9 cellular contexts compared by ENCODE assay signal in genomic region chr1:218171302-218171893, GRCh38.
DNase-seq lines count a peak whose midpoint lies in the region; ATAC-seq and TF ChIP-seq lines count a peak whose summit lies in the region.
"Had no signal": no experiment of that assay in that cellular context is flagged by ENCODE, and none has a peak within 500 bp of the region (broad histone marks: within the 10 kb centered on the region; RNA-seq: fewer than 3 reads in every experiment).

No MANE protein-coding gene starts in this region.

- peak overlapping the region; percentile 10 for H3K4me2 ChIP-seq in skeletal muscle satellite cell (ENCODE audit: low read length)
- H3K4me2 ChIP-seq: BLaER1 treated with 17β-estradiol and CSF1 and Interleukin-3, amounts not matched to agents 10 nM and 100 nM had no signal

- TF ChIP-seq CTCF in Peyer's patch (IDR thresholded peaks at IDR 0.05) (peak in 5 of 6 experiments; percentile 33 to 66 (median 63)), fibroblast of mammary gland (conservative IDR thresholded peaks at IDR 0.05; ENCODE audit: control insufficient read depth, insufficient read depth, low read depth, low read length) (peak; percentile 79)

- no peak overlapping the region for H3K27ac ChIP-seq in Peyer's patch
- H3K27ac ChIP-seq: BLaER1 treated with 17β-estradiol and CSF1 and Interleukin-3, amounts not matched to agents 10 nM and 100 nM had no signal

- H3K9ac ChIP-seq in skeletal muscle satellite cell (ENCODE audit: low read depth, low read length): no peak overlapping the region
- H3K9ac ChIP-seq: BLaER1 treated with 17β-estradiol and CSF1 and Interleukin-3, amounts not matched to agents 10 nM and 100 nM had no signal

- H3K4me3 ChIP-seq in Peyer's patch (no peak overlapping the region), fibroblast of mammary gland (ENCODE audit: control insufficient read depth, low read depth, low read length) (no peak overlapping the region), skeletal muscle satellite cell (ENCODE audit: low read length) (no peak overlapping the region)
- H3K4me3 ChIP-seq: BLaER1 treated with 17β-estradiol and CSF1 and Interleukin-3, amounts not matched to agents 10 nM and 100 nM had no signal

- H3K9me3 ChIP-seq in Peyer's patch: no peaks in the 10 kb centered on the region
- H3K9me3 ChIP-seq in skeletal muscle satellite cell (replicated peaks; ENCODE audit: low read length): no peaks in the 10 kb centered on the region
- H3K9me3 ChIP-seq: BLaER1 treated with 17β-estradiol and CSF1 and Interleukin-3, amounts not matched to agents 10 nM and 100 nM had no signal

- no peak for ATAC-seq in activated T-cell treated with anti-CD3 and anti-CD28 coated beads, Interleukin-2, amount 50 U/mL, for 72 hours (replicated peaks in 1 of 2)
- no peak for ATAC-seq in GM21526 (IDR thresholded peaks at IDR 0.05; ENCODE audit: low FRiP score, unreplicated experiment)

- no peak overlapping the region for H3K4me3 Mint-ChIP-seq in activated T-cell treated with anti-CD3 and anti-CD28 coated beads, Interleukin-2, amount 50 U/mL, for 72 hours

- TF ChIP-seq POLR2A in Peyer's patch (IDR thresholded peaks at IDR 0.05): no peak

- DNase-seq in NCI-H1436 (lab: John Stamatoyannopoulos, UW) (peak; percentile 61), NCI-H1436 treated with DMSO at 0.1 percent for 48 hours (lab: John Stamatoyannopoulos, UW) (no peak), HT1080 (ENCODE audit: low read depth) (peak; percentile 7), Peyer's patch (no peak), fibroblast of mammary gland (ENCODE audit: low read depth) (peak; percentile 48)
- no peak for DNase-seq in activated T-cell treated with anti-CD3 and anti-CD28 coated beads, Interleukin-2, amount 50 U/mL, for 72 hours

- peaks cover 37% of the 10 kb centered on the region for H3K27me3 Mint-ChIP-seq in activated T-cell treated with anti-CD3 and anti-CD28 coated beads, Interleukin-2, amount 50 U/mL, for 72 hours (ENCODE audit: low read depth)

- no peaks in the 10 kb centered on the region for H3K36me3 Mint-ChIP-seq in activated T-cell treated with anti-CD3 and anti-CD28 coated beads, Interleukin-2, amount 50 U/mL, for 72 hours (ENCODE audit: insufficient read depth in 2 of 2)

- H3K27me3 ChIP-seq in Peyer's patch (no peaks in the 10 kb centered on the region), skeletal muscle satellite cell (ENCODE audit: control insufficient read depth, insufficient read depth, low read length) (peaks cover 37% of the 10 kb centered on the region)
- H3K27me3 ChIP-seq: BLaER1 treated with 17β-estradiol and CSF1 and Interleukin-3, amounts not matched to agents 10 nM and 100 nM had no signal

- H3K4me1 ChIP-seq in Peyer's patch (no peaks in the 10 kb centered on the region), skeletal muscle satellite cell (ENCODE audit: control insufficient read depth, insufficient read depth, low read length) (no peaks in the 10 kb centered on the region)
- H3K4me1 ChIP-seq: BLaER1 treated with 17β-estradiol and CSF1 and Interleukin-3, amounts not matched to agents 10 nM and 100 nM had no signal

- H3K9me3 Mint-ChIP-seq in activated T-cell treated with anti-CD3 and anti-CD28 coated beads, Interleukin-2, amount 50 U/mL, for 72 hours: no peaks in the 10 kb centered on the region

- H3K36me3 ChIP-seq in Peyer's patch: no peaks in the 10 kb centered on the region
- no peaks in the 10 kb centered on the region for H3K36me3 ChIP-seq in skeletal muscle satellite cell (ENCODE audit: insufficient read depth, low read length)
- H3K36me3 ChIP-seq: BLaER1 treated with 17β-estradiol and CSF1 and Interleukin-3, amounts not matched to agents 10 nM and 100 nM had no signal

- H3K4me1 Mint-ChIP-seq in activated T-cell treated with anti-CD3 and anti-CD28 coated beads, Interleukin-2, amount 50 U/mL, for 72 hours (ENCODE audit: low read depth): no peaks in the 10 kb centered on the region

- no peak overlapping the region for H3K27ac Mint-ChIP-seq in activated T-cell treated with anti-CD3 and anti-CD28 coated beads, Interleukin-2, amount 50 U/mL, for 72 hours

Comparison
In these comparisons a context has a peak if more than half of its experiments do, and no peak if none do; other contexts are left out.
1. DNase-seq: peak in NCI-H1436 (single experiment), HT1080 (single experiment) and fibroblast of mammary gland (single experiment); none in NCI-H1436 treated with DMSO at 0.1 percent for 48 hours (single experiment), Peyer's patch (0 of 3) and activated T-cell treated with anti-CD3 and anti-CD28 coated beads, Interleukin-2, amount 50 U/mL, for 72 hours (0 of 2).